ENCODE assay signal across 16 cellular contexts in genomic region chr2:182891611-182892010, GRCh38. TPM values are rescaled to one million over a fixed set of nuclear protein-coding genes. Genes with fewer than 3 reads are reported as not detected.
"Had no signal": no experiment of that assay in that cellular context is flagged by ENCODE, and none has a peak within 500 bp of the region (broad histone marks: within the 10 kb centered on the region; RNA-seq: fewer than 3 reads in every experiment).

No MANE protein-coding gene starts in this region.

- H3K4me1 ChIP-seq: pancreas, spleen had no signal

- H3K4me3 ChIP-seq: esophagus muscularis mucosa, gastroesophageal sphincter, heart left ventricle, pancreas, sigmoid colon, spleen, thoracic aorta had no signal

- H3K27ac ChIP-seq: esophagus muscularis mucosa, gastroesophageal sphincter, heart left ventricle, pancreas, sigmoid colon, spleen, thoracic aorta, WERI-Rb-1 had no signal

- ATAC-seq: activated CD8-positive, alpha-beta memory T cell treated with anti-CD3 and anti-CD28 coated beads, Interleukin-2, amount 10 ng/mL, durations not matched to agents 7 days and 5 days; gastroesophageal sphincter; heart left ventricle; naive thymus-derived CD4-positive, alpha-beta T cell; pancreas; stimulated activated naive B cell treated with anti-CD40 and anti-IgM and Interleukin-4, amounts not matched to agents 10 μg/mL and 1 μg/mL and 100 μg/mL, for 72 hours had no signal

- H3K36me3 ChIP-seq: esophagus muscularis mucosa, gastroesophageal sphincter, heart left ventricle, pancreas, sigmoid colon, spleen, thoracic aorta, WERI-Rb-1 had no signal

- H3K9me3 ChIP-seq: esophagus muscularis mucosa, gastroesophageal sphincter, pancreas, sigmoid colon, spleen, thoracic aorta had no signal

- H3K27me3 ChIP-seq: esophagus muscularis mucosa, gastroesophageal sphincter, heart left ventricle, pancreas, sigmoid colon, spleen had no signal

- DNase-seq: activated CD4-positive, alpha-beta T cell treated with anti-CD3 and anti-CD28 coated beads, Interleukin-2, amount 50 U/mL, for 48 hours; activated CD8-positive, alpha-beta memory T cell treated with anti-CD3 and anti-CD28 coated beads, Interleukin-2, amount 10 ng/mL, durations not matched to agents 7 days and 5 days; activated naive CD4-positive, alpha-beta T cell treated with anti-CD3 and anti-CD28 coated beads for 36 hours; cortex of kidney; heart left ventricle; naive thymus-derived CD4-positive, alpha-beta T cell; pancreas; sigmoid colon; spleen; stimulated activated naive B cell treated with anti-CD40 and anti-IgM and Interleukin-4, amounts not matched to agents 10 μg/mL and 1 μg/mL and 100 μg/mL, for 72 hours; WERI-Rb-1 had no signal

RNA-seq across cellular contexts. Expression of gene FRZB, which starts 25.2 kb away (rescaled TPM):
- total RNA-seq: activated CD8-positive, alpha-beta memory T cell treated with anti-CD3 and anti-CD28 coated beads, Interleukin-2, amount 10 ng/mL, durations not matched to agents 7 days and 5 days; activated naive CD4-positive, alpha-beta T cell treated with anti-CD3 and anti-CD28 coated beads for 36 hours; activated T-helper 2 cell treated with anti-CD3 and anti-CD28 coated beads, Interferon-gamma antibody, Interleukin-2, Interleukin-4, amounts not matched to agents 10 μg/mL and 5 μg/mL and 100 μg/mL, durations not matched to agents 14 hours and 24 hours and 36 hours; naive thymus-derived CD4-positive, alpha-beta T cell; T-helper 2 cell treated with Interferon-gamma antibody and Interleukin-4, amounts not matched to agents 100 ng/mL and 5 ng/mL, for 36 hours had no signal
- polyA plus RNA-seq: naive thymus-derived CD4-positive, alpha-beta T cell had no signal
